In the genomic region with DNA sequence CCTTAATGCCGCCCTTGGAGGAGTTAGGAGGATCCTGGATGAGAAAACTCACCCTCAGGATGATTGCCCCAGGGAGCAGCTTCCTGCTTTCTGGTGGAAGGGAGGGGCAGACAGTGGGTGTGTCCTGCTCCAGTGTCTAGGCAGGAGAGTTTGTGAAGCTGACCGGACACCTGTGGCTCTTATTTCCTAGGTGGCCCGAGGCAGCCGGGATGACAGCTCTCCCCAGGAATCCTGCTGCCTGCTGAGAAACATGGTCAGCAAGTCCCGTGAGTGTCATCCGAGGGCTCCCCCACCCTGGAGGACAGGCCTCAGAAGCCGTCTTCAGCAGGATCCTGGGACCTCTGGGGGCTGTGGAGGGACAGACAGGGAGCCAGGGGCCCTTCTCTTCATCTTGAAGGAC, we compare ENCODE assay signal across 18 cellular contexts. TPM values are rescaled to one million over a fixed set of nuclear protein-coding genes. Genes with fewer than 3 reads are reported as not detected.
A peak's percentile ranks its signal among the peaks of the same experiment; 100 is the strongest.
DNase-seq lines count a peak whose midpoint lies in the region; ATAC-seq and TF ChIP-seq lines count a peak whose summit lies in the region.
"Had no signal": no experiment of that assay in that cellular context is flagged by ENCODE, and none has a peak within 500 bp of the region (broad histone marks: within the 10 kb centered on the region; RNA-seq: fewer than 3 reads in every experiment).

No MANE protein-coding gene starts in this region.

- 85% methylated on average over 7 of the region's 7 CpGs for WGBS in urinary bladder

- peaks cover 32% of the 10 kb centered on the region for H3K4me1 Mint-ChIP-seq in chondrocyte (ENCODE audit: low read depth)
- H3K4me1 Mint-ChIP-seq in activated naive CD8-positive, alpha-beta T cell treated with anti-CD3 and anti-CD28 coated beads for 36 hours, result no peaks in the 10 kb centered on the region
- H3K4me1 Mint-ChIP-seq in stimulated activated memory B cell treated with anti-CD40 and anti-IgM and Interleukin-4, amounts not matched to agents 10 μg/mL and 1 μg/mL and 100 μg/mL, for 72 hours, result no peaks in the 10 kb centered on the region

- peaks cover 33% of the 10 kb centered on the region for H3K36me3 ChIP-seq in lower lobe of right lung
- H3K36me3 ChIP-seq in urinary bladder (ENCODE audit: insufficient read depth), result peaks cover 2% of the 10 kb centered on the region

- intact Hi-C loops in lower lobe of right lung (cut with DNase I), result no loop called here

- H3K9me3 Mint-ChIP-seq in chondrocyte (ENCODE audit: low read depth), result no peaks in the 10 kb centered on the region
- no peaks in the 10 kb centered on the region for H3K9me3 Mint-ChIP-seq in activated naive CD8-positive, alpha-beta T cell treated with anti-CD3 and anti-CD28 coated beads for 36 hours
- no peaks in the 10 kb centered on the region for H3K9me3 Mint-ChIP-seq in stimulated activated memory B cell treated with anti-CD40 and anti-IgM and Interleukin-4, amounts not matched to agents 10 μg/mL and 1 μg/mL and 100 μg/mL, for 72 hours
- H3K9me3 Mint-ChIP-seq: CD4-positive, alpha-beta memory T cell had no signal

- no peaks in the 10 kb centered on the region for H3K9me3 ChIP-seq in lower lobe of right lung
- H3K9me3 ChIP-seq: A549, right lobe of liver had no signal

- peaks cover 13% of the 10 kb centered on the region for H3K4me1 ChIP-seq in lower lobe of right lung
- H3K4me1 ChIP-seq in urinary bladder (ENCODE audit: insufficient read depth), result no peaks in the 10 kb centered on the region
- H3K4me1 ChIP-seq: right lobe of liver had no signal

- peak overlapping the region; percentile 36 for H3K27ac ChIP-seq in lower lobe of right lung
- H3K27ac ChIP-seq in urinary bladder (ENCODE audit: low read depth), result peak overlapping the region; percentile 40
- H3K27ac ChIP-seq: A549, HL-60, right lobe of liver had no signal

- H3K27me3 ChIP-seq in lower lobe of right lung (ENCODE audit: low read depth), result no peaks in the 10 kb centered on the region
- H3K27me3 ChIP-seq: right lobe of liver had no signal

- peak in 1 of 2 donors; percentile 34 for ATAC-seq in lower lobe of right lung
- no peak for ATAC-seq in stimulated activated memory B cell treated with anti-CD40 and anti-IgM and Interleukin-4, amounts not matched to agents 10 μg/mL and 1 μg/mL and 100 μg/mL, for 72 hours
- ATAC-seq: A549, right lobe of liver had no signal

- peaks cover 22% of the 10 kb centered on the region for H3K36me3 Mint-ChIP-seq in chondrocyte (ENCODE audit: low read depth)
- H3K36me3 Mint-ChIP-seq in activated naive CD8-positive, alpha-beta T cell treated with anti-CD3 and anti-CD28 coated beads for 36 hours, result no peaks in the 10 kb centered on the region
- peaks cover 13% of the 10 kb centered on the region for H3K36me3 Mint-ChIP-seq in stimulated activated memory B cell treated with anti-CD40 and anti-IgM and Interleukin-4, amounts not matched to agents 10 μg/mL and 1 μg/mL and 100 μg/mL, for 72 hours

- H3K4me3 Mint-ChIP-seq in chondrocyte (ENCODE audit: unreplicated experiment), result no peak overlapping the region
- no peak overlapping the region for H3K4me3 Mint-ChIP-seq in activated naive CD8-positive, alpha-beta T cell treated with anti-CD3 and anti-CD28 coated beads for 36 hours
- H3K4me3 Mint-ChIP-seq in stimulated activated memory B cell treated with anti-CD40 and anti-IgM and Interleukin-4, amounts not matched to agents 10 μg/mL and 1 μg/mL and 100 μg/mL, for 72 hours, result no peak overlapping the region
- H3K4me3 Mint-ChIP-seq: CD4-positive, alpha-beta memory T cell had no signal

- no peak overlapping the region for H3K27ac Mint-ChIP-seq in chondrocyte (ENCODE audit: unreplicated experiment)
- no peak overlapping the region for H3K27ac Mint-ChIP-seq in activated naive CD8-positive, alpha-beta T cell treated with anti-CD3 and anti-CD28 coated beads for 36 hours
- H3K27ac Mint-ChIP-seq in stimulated activated memory B cell treated with anti-CD40 and anti-IgM and Interleukin-4, amounts not matched to agents 10 μg/mL and 1 μg/mL and 100 μg/mL, for 72 hours, result no peak overlapping the region
- H3K27ac Mint-ChIP-seq: CD4-positive, alpha-beta memory T cell had no signal

- H3K27me3 Mint-ChIP-seq in chondrocyte (ENCODE audit: low read depth), result no peaks in the 10 kb centered on the region
- no peaks in the 10 kb centered on the region for H3K27me3 Mint-ChIP-seq in activated naive CD8-positive, alpha-beta T cell treated with anti-CD3 and anti-CD28 coated beads for 36 hours
- peaks cover 13% of the 10 kb centered on the region for H3K27me3 Mint-ChIP-seq in stimulated activated memory B cell treated with anti-CD40 and anti-IgM and Interleukin-4, amounts not matched to agents 10 μg/mL and 1 μg/mL and 100 μg/mL, for 72 hours
- H3K27me3 Mint-ChIP-seq: CD4-positive, alpha-beta memory T cell had no signal

- peak; percentile 17 for DNase-seq in DMS53 (lab: John Stamatoyannopoulos, UW)
- DNase-seq in DMS53 treated with DMSO at 0.1 percent for 48 hours (lab: John Stamatoyannopoulos, UW; ENCODE audit: unreplicated experiment), result no peak
- DNase-seq in chondrocyte (ENCODE audit: low spot score), result peak; percentile 59
- no peak for DNase-seq in lower lobe of right lung
- no peak for DNase-seq in activated naive CD8-positive, alpha-beta T cell treated with anti-CD3 and anti-CD28 coated beads for 36 hours
- no peak for DNase-seq in NOMO-1 treated with dmso at 0.1 percent for 144 hours (lab: John Stamatoyannopoulos, UW; ENCODE audit: unreplicated experiment)
- DNase-seq: activated effector memory CD4-positive, alpha-beta T cell treated with Interleukin-2 at 50 U/mL for 16 hours; CD4-positive, alpha-beta memory T cell; GF-D8; Karpas-422; NCI-H1417 treated with DMSO at 0.1 percent for 48 hours; NCI-H446; right lobe of liver; stimulated activated CD4-positive, alpha-beta T cell treated with anti-CD3 and anti-CD28 coated beads, Interleukin-2, amount 100 ng/mL, for 48 hours had no signal

- no peak for TF ChIP-seq CTCF in chondrocyte (IDR thresholded peaks at IDR 0.05)
- no peak for TF ChIP-seq CTCF in lower lobe of right lung (IDR thresholded peaks at IDR 0.05)

- no peak overlapping the region for H3K4me3 ChIP-seq in lower lobe of right lung
- H3K4me3 ChIP-seq in urinary bladder (ENCODE audit: low read depth, low read length), result no peak overlapping the region
- H3K4me3 ChIP-seq: A549, right lobe of liver had no signal

RNA-seq across cellular contexts. Expression of gene ST3GAL4, which starts 50.4 kb away (rescaled TPM):
- 30.7 to 75.9 TPM (median 30.9 TPM) in 3 replicates for total RNA-seq in chondrocyte
- 26.2 TPM for total RNA-seq in lower lobe of right lung
- 35.2 TPM for total RNA-seq in urinary bladder
- polyA plus RNA-seq in urinary bladder, result 48.5 TPM
- 10 to 100 TPM; 10.6 to 11.8 TPM for total RNA-seq in activated naive CD8-positive, alpha-beta T cell treated with anti-CD3 and anti-CD28 coated beads for 36 hours

Comparison
In these comparisons a context has a peak if more than half of its experiments do, and no peak if none do; other contexts are left out.
1. DNase-seq: peak in DMS53 (single experiment) and chondrocyte (single experiment); none in DMS53 treated with DMSO at 0.1 percent for 48 hours (single experiment), lower lobe of right lung (single experiment), activated naive CD8-positive, alpha-beta T cell treated with anti-CD3 and anti-CD28 coated beads for 36 hours (single experiment) and NOMO-1 treated with dmso at 0.1 percent for 144 hours (single experiment).